Comparison of ENCODE assay signal across 11 cellular contexts in the genomic region with DNA sequence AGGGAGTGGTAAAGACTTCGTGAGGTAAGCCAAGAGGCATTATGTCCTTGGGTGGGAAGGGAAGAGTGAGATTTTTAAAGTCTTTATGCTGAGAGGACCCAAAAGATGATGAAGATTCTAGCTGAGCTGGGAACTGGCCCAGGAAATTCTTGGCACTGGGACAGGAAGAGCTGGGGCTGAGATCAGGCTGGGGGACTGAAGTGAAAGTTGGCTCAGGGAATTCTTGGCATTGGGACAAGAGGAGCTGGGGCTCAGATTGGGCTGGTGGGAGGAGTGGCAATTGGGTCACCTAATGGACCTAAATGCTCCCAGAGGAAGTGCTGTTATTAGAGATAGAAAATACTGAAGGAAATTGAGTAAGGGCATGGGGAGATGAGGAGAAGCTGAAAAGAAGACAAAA. TPM values are rescaled to one million over a fixed set of nuclear protein-coding genes. Genes with fewer than 3 reads are reported as not detected.
DNase-seq lines count a peak whose midpoint lies in the region; ATAC-seq and TF ChIP-seq lines count a peak whose summit lies in the region.
"Had no signal": no experiment of that assay in that cellular context is flagged by ENCODE, and none has a peak within 500 bp of the region (broad histone marks: within the 10 kb centered on the region; RNA-seq: fewer than 3 reads in every experiment).

No MANE protein-coding gene starts in this region.

- no peaks in the 10 kb centered on the region for H3K9me3 ChIP-seq in KOPT-K1 (ENCODE audit: insufficient read depth, low read length, poor library complexity, severe bottlenecking)

- H3K9me3 Mint-ChIP-seq in MCF 10A (ENCODE audit: unreplicated experiment) = no peaks in the 10 kb centered on the region
- peaks cover 5% of the 10 kb centered on the region for H3K9me3 Mint-ChIP-seq in type B pancreatic cell
- H3K9me3 Mint-ChIP-seq: IgD-negative memory B cell had no signal

- H3K36me3 ChIP-seq in KOPT-K1 (ENCODE audit: insufficient read depth, low read length) = no peaks in the 10 kb centered on the region

- POLR2A ChIA-PET in MCF 10A (lab: Yijun Ruan, JAX) = interaction anchor here (0.6 to 1.3 kb wide), 5 partner anchors 21 to 799 kb away, joined by 3 read pairs; a partner anchor contains a TSS

- ATAC-seq in HG03159 (IDR thresholded peaks at IDR 0.05; ENCODE audit: unreplicated experiment) (no peak), GM21737 (IDR thresholded peaks at IDR 0.05; ENCODE audit: unreplicated experiment) (no peak)
- ATAC-seq: HCT116 had no signal

- intact Hi-C loops in MCF 10A (cut with micrococcal nuclease) = no loop called here

- DNase-seq in MCF 10A (ENCODE audit: unreplicated experiment) (peak; percentile 66), kidney tubule cell (ENCODE audit: low spot score) (peak; percentile 71), type B pancreatic cell (ENCODE audit: extremely low spot score, unreplicated experiment) (no peak), HuH-7 (ENCODE audit: low spot score) (no peak)
- DNase-seq: activated CD4-positive, alpha-beta T cell treated with anti-CD3 and anti-CD28 coated beads, Interleukin-2, amount 50 U/mL, for 4 hours; OCI-M1 had no signal

- TF ChIP-seq CTCF in MCF 10A (IDR thresholded peaks at IDR 0.05; ENCODE audit: unreplicated experiment) (no peak), type B pancreatic cell (conservative IDR thresholded peaks at IDR 0.05) (no peak)

- H3K27ac ChIP-seq in KOPT-K1 (ENCODE audit: low read depth, low read length, poor library complexity, severe bottlenecking) = peak overlapping the region; percentile 40

- peaks cover 45% of the 10 kb centered on the region for H3K27me3 Mint-ChIP-seq in MCF 10A (ENCODE audit: insufficient read depth, unreplicated experiment)
- no peaks in the 10 kb centered on the region for H3K27me3 Mint-ChIP-seq in type B pancreatic cell

- CTCF ChIA-PET in MCF 10A (lab: Yijun Ruan, JAX) = interaction anchor here (1.9 to 2.1 kb wide), 3 partner anchors 21 to 65 kb away, joined by 7 to 13 read pairs (median 8); no protein-coding TSS in a partner anchor

- H3K27ac Mint-ChIP-seq in MCF 10A (ENCODE audit: low read depth, unreplicated experiment) (no peak overlapping the region), type B pancreatic cell (peak overlapping the region; percentile 73)

- H3K4me1 Mint-ChIP-seq in MCF 10A (ENCODE audit: insufficient read depth, unreplicated experiment) (peaks cover 14% of the 10 kb centered on the region), type B pancreatic cell (ENCODE audit: unreplicated experiment) (peaks cover 8% of the 10 kb centered on the region)

- H3K36me3 Mint-ChIP-seq in MCF 10A (ENCODE audit: insufficient read depth, unreplicated experiment) (no peaks in the 10 kb centered on the region), type B pancreatic cell (peaks cover 4% of the 10 kb centered on the region)
- H3K36me3 Mint-ChIP-seq: IgD-negative memory B cell had no signal

- BruUV-seq in MCF 10A (replicated peaks; lab: Mats Ljungman, UMichigan) = no TSS peak

- H3K4me3 Mint-ChIP-seq in MCF 10A (ENCODE audit: unreplicated experiment) (no peak overlapping the region), type B pancreatic cell (peak overlapping the region; percentile 44)

RNA-seq across cellular contexts. Expression of a gene that starts 8.9 kb away (rescaled TPM):
- 1.0 and 1.3 TPM in 2 replicates for total RNA-seq in MCF 10A (2022)
- total RNA-seq in type B pancreatic cell (ENCODE audit: low replicate concordance) = 102 and 382 TPM in 2 replicates

Comparison
In these comparisons a context has a peak if more than half of its experiments do, and no peak if none do; other contexts are left out.
1. DNase-seq: peak in MCF 10A (single experiment) and kidney tubule cell (single experiment); none in type B pancreatic cell (single experiment) and HuH-7 (single experiment).
2. RNA of a gene that starts 8.9 kb away (total RNA-seq): 102 to 382 TPM in type B pancreatic cell; 1.0 to 1.3 TPM in MCF 10A; every median in the first group is over 10 times any median in the second.